ENCODE assay signal across 8 cellular contexts in genomic region chr11:19714387-19715363, GRCh38. TPM values are rescaled to one million over a fixed set of nuclear protein-coding genes. Genes with fewer than 3 reads are reported as not detected.
DNase-seq lines count a peak whose midpoint lies in the region; ATAC-seq, FAIRE-seq and TF ChIP-seq lines count a peak whose summit lies in the region.

No MANE protein-coding gene starts in this region.

- peak; percentile 13 for ATAC-seq in IMR-90 (ENCODE audit: low read depth)

- TF ChIP-seq POLR2A in IMR-90 (IDR thresholded peaks at IDR 0.05; ENCODE audit: low read depth, low read length) (peak; percentile 66), GM12892 (IDR thresholded peaks at IDR 0.05; ENCODE audit: low read depth, low read length) (no peak)

- in situ Hi-C loops in IMR-90 (cut with MboI; ENCODE audit: low sequenced_read_pairs), result no loop called here

- H3K23ac ChIP-seq in IMR-90 (ENCODE audit: low read depth, low read length), result peak overlapping the region; percentile 85

- no peak for FAIRE-seq in GM12892 (lab: Jason Lieb, UNC)

- peak overlapping the region; percentile 91 for H2BK120ac ChIP-seq in IMR-90 (ENCODE audit: low read depth, low read length)

- H4K8ac ChIP-seq in IMR-90 (ENCODE audit: low read depth in 2 of 2, low read length in 2 of 2), result peak overlapping the region; percentile 48 to 77

- H3K18ac ChIP-seq in IMR-90 (ENCODE audit: low read depth, low read length), result peak overlapping the region; percentile 63

- H3K9me1 ChIP-seq in IMR-90 (ENCODE audit: insufficient read depth, low read length), result peaks cover 14% of the 10 kb centered on the region

- no TSS peak for BruUV-seq in IMR-90 (replicated peaks; lab: Mats Ljungman, UMichigan)

- peak overlapping the region; percentile 62 for H2AK5ac ChIP-seq in IMR-90 (ENCODE audit: low read depth, low read length)

- H4K5ac ChIP-seq in IMR-90 (ENCODE audit: low read depth, low read length), result peak overlapping the region; percentile 44; the same call in 1 of the 2 replicates

- 0 out of 2 replicates have a peak, but pooled peaks have one; percentile 1 for TF ChIP-seq CTCF in IMR-90 (conservative IDR thresholded peaks at IDR 0.05; ENCODE audit: low read depth, low read length)

- peak overlapping the region; percentile 66 for H3K56ac ChIP-seq in IMR-90 (ENCODE audit: extremely low read depth, insufficient read depth, low read length)

- DNase-seq in IMR-90 (peak; percentile 85), astrocyte of the hippocampus (ENCODE audit: low read depth, low spot score) (peak; percentile 71), GM12892 (ENCODE audit: insufficient read length) (no peak), dedifferentiated amniotic fluid mesenchymal stem cell (ENCODE audit: extremely low spot score) (no peak)
- DNase-seq in stimulated activated CD8-positive, alpha-beta memory T cell treated with anti-CD3 and anti-CD28 coated beads, Interleukin-4, amount 100 ng/mL, for 48 hours, result no peak

- H3K9me3 ChIP-seq in IMR-90 (ENCODE audit: control insufficient read depth, insufficient read depth, low read length) (no peaks in the 10 kb centered on the region), iPS-18a (ENCODE audit: control insufficient read depth, low read depth, low read length) (no peaks in the 10 kb centered on the region), skeletal muscle tissue (ENCODE audit: control insufficient read depth in 3 of 3, low read length in 3 of 3) (no peaks in the 10 kb centered on the region)

- intact Hi-C loops in IMR-90 (cut with micrococcal nuclease), result loop anchor here (5.0 kb wide), 1 partner anchor 137 kb away; no protein-coding TSS in a partner anchor

- H2BK20ac ChIP-seq in IMR-90 (ENCODE audit: low read depth, low read length), result peak overlapping the region; percentile 64

- H4K91ac ChIP-seq in IMR-90 (ENCODE audit: insufficient read depth, low read depth, low read length), result peak overlapping the region; percentile 77

- H2BK15ac ChIP-seq in IMR-90 (ENCODE audit: low read depth, low read length), result peak overlapping the region; percentile 72; the same call in 2 of the 3 replicates

- H3K27ac ChIP-seq in ACC112 (ENCODE audit: low read depth, low read length) (peak overlapping the region; percentile 95), IMR-90 (ENCODE audit: insufficient read depth, low read length) (peak overlapping the region; percentile 64), iPS-18a (ENCODE audit: low read length) (no peak overlapping the region), skeletal muscle tissue (ENCODE audit: low read depth, low read length) (no peak overlapping the region)

- TF ChIP-seq RAD21 in IMR-90 (IDR thresholded peaks at IDR 0.05; ENCODE audit: low read length), result no peak; the same call in 1 of the 2 replicates

- no CpG with 5 or more reads among the region's 25 CpGs for WGBS in IMR-90 (ENCODE audit: extremely low coverage in 2 of 2, insufficient read length in 1 of 2), 2 experiments

- H3K9ac ChIP-seq in IMR-90 (ENCODE audit: low read depth, low read length) (peak overlapping the region; percentile 69), iPS-18a (ENCODE audit: low read length) (no peak overlapping the region), skeletal muscle tissue (ENCODE audit: low read depth in 1 of 3, low read length in 3 of 3) (peak overlapping the region in 2 of 3 donors; percentile 53 to 64)

- H3K14ac ChIP-seq in IMR-90 (replicated peaks; ENCODE audit: low read depth, low read length), result peak overlapping the region; percentile 77

- peaks cover 93% of the 10 kb centered on the region for H3K79me2 ChIP-seq in ACC112 (ENCODE audit: control insufficient read depth, insufficient read depth, low read length, unreplicated experiment)

- H3K4me1 ChIP-seq in ACC112 (ENCODE audit: control insufficient read depth, insufficient read depth, low read length, unreplicated experiment), result peaks cover 58% of the 10 kb centered on the region
- H3K4me1 ChIP-seq in IMR-90 (ENCODE audit: control insufficient read depth, insufficient read depth, low read length), result peaks cover 25% of the 10 kb centered on the region
- peaks cover 4% of the 10 kb centered on the region for H3K4me1 ChIP-seq in iPS-18a (ENCODE audit: control insufficient read depth, low read depth, low read length)
- H3K4me1 ChIP-seq in skeletal muscle tissue (ENCODE audit: control insufficient read depth in 3 of 3, insufficient read depth in 3 of 3, low read length in 3 of 3), result peaks cover 30 to 41% (median 36%) of the 10 kb centered on the region in 3 donors

- H4K20me1 ChIP-seq in IMR-90 (ENCODE audit: insufficient read depth, low read length), result peaks cover 10% of the 10 kb centered on the region; the same call in 1 of the 2 replicates

- CTCF ChIA-PET in IMR-90 (lab: Yijun Ruan, JAX), result interaction anchor here (1.5 kb wide), 1 partner anchor 151 kb away, joined by 4 read pairs; no protein-coding TSS in a partner anchor

- H3K36me3 ChIP-seq in ACC112 (ENCODE audit: insufficient read depth, low read length) (peaks cover 9% of the 10 kb centered on the region), IMR-90 (ENCODE audit: control insufficient read depth, insufficient read depth, low read length) (no peaks in the 10 kb centered on the region), iPS-18a (ENCODE audit: control insufficient read depth, low read depth, low read length) (no peaks in the 10 kb centered on the region), skeletal muscle tissue (ENCODE audit: control insufficient read depth in 3 of 3, insufficient read depth in 3 of 3, low read length in 3 of 3) (no peaks in the 10 kb centered on the region)

- H2AK9ac ChIP-seq in IMR-90 (replicated peaks; ENCODE audit: low read depth, low read length, poor library complexity), result peak overlapping the region; percentile 90

- POLR2A ChIA-PET in IMR-90 (lab: Charles Lee; ENCODE audit: unreplicated experiment), result no interaction called here

- H3K4me3 ChIP-seq in ACC112 (ENCODE audit: low read depth, low read length) (peak overlapping the region; percentile 82), IMR-90 (ENCODE audit: insufficient read depth, low read depth, low read length) (peak overlapping the region; percentile 50), iPS-18a (ENCODE audit: low read length) (peak overlapping the region; percentile 57), skeletal muscle tissue (ENCODE audit: low read length in 3 of 3) (peak overlapping the region; percentile 80 to 89 (median 83))

- H3K27me3 ChIP-seq in ACC112 (ENCODE audit: insufficient read depth, low read length) (no peaks in the 10 kb centered on the region), IMR-90 (ENCODE audit: control insufficient read depth, insufficient read depth, low read length) (no peaks in the 10 kb centered on the region), iPS-18a (ENCODE audit: control insufficient read depth, insufficient read depth, low read length) (peaks cover 56% of the 10 kb centered on the region), skeletal muscle tissue (ENCODE audit: control insufficient read depth in 3 of 3, insufficient read depth in 3 of 3, low read length in 3 of 3) (peaks cover 22 to 27% (median 24%) of the 10 kb centered on the region in 3 donors)

- H2AFZ ChIP-seq in ACC112 (ENCODE audit: low read length, unreplicated experiment), result no peak overlapping the region
- H2AFZ ChIP-seq in IMR-90 (replicated peaks; ENCODE audit: low read length, poor library complexity), result peak overlapping the region; percentile 88

- H2BK5ac ChIP-seq in IMR-90 (ENCODE audit: low read depth, low read length, poor library complexity, severe bottlenecking), result peak overlapping the region; percentile 83

- dilution Hi-C loops in IMR-90 (cut with HindIII; ENCODE audit: low sequenced_read_pairs, unreplicated experiment), result no loop called here

- H3K4me2 ChIP-seq in IMR-90 (ENCODE audit: low read depth, low read length), result peak overlapping the region; percentile 86

- H3K79me1 ChIP-seq in IMR-90 (ENCODE audit: low read depth in 1 of 2, low read length in 2 of 2), result peaks cover 37 to 67% of the 10 kb centered on the region in 2 experiments

- H3K4ac ChIP-seq in IMR-90 (ENCODE audit: low read depth, low read length), result peak overlapping the region; percentile 79

TF ChIP-seq in IMR-90, 13 proteins besides CTCF, POLR2A, EP300 and RAD21:
- TF ChIP-seq RCOR1 (IDR thresholded peaks at IDR 0.05; ENCODE audit: insufficient replicate concordance, low read length) (peak; percentile 14), MXI1 (IDR thresholded peaks at IDR 0.05; ENCODE audit: borderline replicate concordance, low read depth, low read length) (peak; percentile 26; the same call in 1 of the 2 replicates), CEBPB (IDR thresholded peaks at IDR 0.05; ENCODE audit: low read depth, low read length) (no peak; the same call in 1 of the 2 replicates)

RNA-seq across cellular contexts. Expression of gene NAV2, which starts 2.0 kb away (rescaled TPM):
- total RNA-seq in IMR-90 (2012; rRNA removed), result 4.5 and 4.7 TPM in 2 replicates
- 12.3 and 12.6 TPM in 2 replicates for polyA plus RNA-seq in IMR-90 (2012; rRNA removed)
- polyA plus RNA-seq in IMR-90 (2012; cell fraction: cytosol; rRNA removed), result 4.9 and 7.2 TPM in 2 replicates
- 50.0 and 63.2 TPM in 2 replicates for polyA plus RNA-seq in IMR-90 (2012; cell fraction: nucleus; rRNA removed; ENCODE audit: low replicate concordance)
- 43.3 TPM for total RNA-seq in skeletal muscle tissue
- 1.2 TPM for polyA plus RNA-seq in GM12892 (2012; ENCODE audit: missing spikeins)

Comparison
In these comparisons a context has a peak if more than half of its experiments do, and no peak if none do; other contexts are left out.
1. H3K27ac ChIP-seq: peak in ACC112 (single experiment) and IMR-90 (single experiment); none in iPS-18a (single experiment) and skeletal muscle tissue (single experiment).
2. DNase-seq: peak in IMR-90 (single experiment) and astrocyte of the hippocampus (single experiment); none in GM12892 (single experiment), dedifferentiated amniotic fluid mesenchymal stem cell (single experiment) and stimulated activated CD8-positive, alpha-beta memory T cell treated with anti-CD3 and anti-CD28 coated beads, Interleukin-4, amount 100 ng/mL, for 48 hours (single experiment).
3. Peak in every context shown above with its lines, with median percentiles within 50 percentile points of each other: H3K4me3 ChIP-seq.